In the genomic region with DNA sequence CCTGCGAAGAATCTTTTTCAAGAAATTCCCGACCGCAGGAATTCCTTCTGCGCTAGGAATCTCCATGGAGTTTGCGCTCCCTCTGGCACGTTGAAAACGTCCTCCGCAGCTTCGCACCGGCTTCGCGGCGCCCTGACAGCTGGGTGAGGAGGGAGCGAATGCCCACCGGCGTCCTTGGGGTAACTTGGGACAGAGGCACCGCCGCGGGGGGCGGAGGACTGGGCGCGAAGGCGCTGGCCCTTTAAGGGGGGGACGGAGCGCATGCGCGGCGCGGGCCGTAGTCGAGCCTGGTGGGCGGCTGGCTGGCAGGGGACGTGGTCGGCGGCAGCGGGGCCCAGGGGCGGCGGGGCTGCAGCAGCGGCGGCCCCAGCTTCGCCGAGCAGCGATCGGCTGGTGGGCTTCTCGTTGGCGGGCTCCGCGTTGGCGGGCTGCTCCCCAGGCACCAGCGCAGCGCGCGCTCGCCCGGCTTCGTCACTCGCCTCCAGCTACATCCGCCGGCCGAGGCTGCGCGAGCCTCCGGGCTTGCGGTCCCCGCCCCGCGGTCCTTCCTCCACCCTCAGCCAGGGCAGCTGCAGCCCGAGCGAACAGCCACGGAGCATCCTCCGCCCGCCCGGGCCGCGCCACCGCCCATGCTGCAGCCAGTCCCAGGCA, we compare ENCODE assay signal across 8 cellular contexts. TPM values are rescaled to one million over a fixed set of nuclear protein-coding genes. Genes with fewer than 3 reads are reported as not detected.
DNase-seq lines count a peak whose midpoint lies in the region; ATAC-seq, FAIRE-seq and TF ChIP-seq lines count a peak whose summit lies in the region.

A gene (plus strand): TSS at position 271 of the 651 bp plus-strand sequence. CDS start 1,354 bp downstream, outside the sequence.

- H3K27ac ChIP-seq in H1 (ENCODE audit: low read depth, low read length) = no peak within 1 kb of the TSS

- peaks cover 0 to 13% (median 2%) of the 10 kb centered on the region in 4 experiments; a peak in 5 of 7 replicates for H3K4me1 ChIP-seq in H1 (replicated peaks in 1 of 4; ENCODE audit: control insufficient read depth in 3 of 4, insufficient read depth in 4 of 4, low read length in 3 of 4)

- H3K4ac ChIP-seq in H1 (replicated peaks; ENCODE audit: insufficient read length, low read depth, low read length) = no peak within 1 kb of the TSS

- H4K5ac ChIP-seq in H1 (ENCODE audit: insufficient read length, low read depth, low read length) = no peak within 1 kb of the TSS

- TF ChIP-seq CTCF in H1 (IDR thresholded peaks at IDR 0.05; ENCODE audit: control extremely low read depth in 1 of 3, insufficient read depth in 1 of 3, low read depth in 1 of 3, low read length in 3 of 3) = no peak

- peaks cover 16% of the 10 kb centered on the region for H3K23me2 ChIP-seq in H1 (ENCODE audit: low read depth, low read length)

- no peak within 1 kb of the TSS for H3K14ac ChIP-seq in H1 (ENCODE audit: insufficient read length)

- H3K4me3 ChIP-seq in H1 (ENCODE audit: extremely low read depth in 1 of 4, insufficient read depth in 2 of 4, low read depth in 3 of 4, low read length in 4 of 4) = peak within 1 kb of the TSS; percentile 52 to 66 (median 59)

- 2% methylated on average over 23 of the region's 76 CpGs; no CpG with 5 or more reads in 1 of the 2 experiments for WGBS in H1 (ENCODE audit: extremely low coverage in 1 of 2, insufficient coverage in 1 of 2, insufficient read length in 1 of 2, insufficient replicate concordance in 2 of 2, low coverage in 1 of 2, low lambda C conversion rate in 2 of 2, missing lambda C conversion rate in 1 of 2), 2 experiments

- no peak within 1 kb of the TSS for H2BK120ac ChIP-seq in H1 (replicated peaks; ENCODE audit: low read depth, low read length)

- H3K27me3 ChIP-seq in H1 (replicated peaks in 1 of 4; ENCODE audit: control insufficient read depth in 3 of 4, extremely low read depth in 1 of 4, insufficient read depth in 3 of 4, low read length in 3 of 4) = peaks cover 24 to 52% (median 41%) of the 10 kb centered on the region in 4 experiments

- H4K20me1 ChIP-seq in H1 (replicated peaks in 1 of 2; ENCODE audit: control insufficient read depth in 1 of 2, insufficient read depth in 2 of 2, low read length in 2 of 2) = no peaks in the 10 kb centered on the region

- peak; percentile 24 for DNase-seq in NK-92 treated with Interleukin-12 subunit alpha and Interleukin-12 subunit beta, amount 100 ng/mL, for 24 hours (lab: John Stamatoyannopoulos, UW)
- DNase-seq in NK-92 (lab: John Stamatoyannopoulos, UW; ENCODE audit: unreplicated experiment) (no peak), NCI-H2196 treated with DMSO at 0.1 percent for 48 hours (lab: John Stamatoyannopoulos, UW; ENCODE audit: unreplicated experiment) (peak; percentile 13), H1 (ENCODE audit: low read depth in 1 of 2, low spot score in 2 of 2) (peak in 1 of 2 experiments; percentile 86), lung microvascular endothelial cell (ENCODE audit: low read depth in 2 of 2) (peak; percentile 74 to 82)
- peak; percentile 73 for DNase-seq in activated CD8-positive, alpha-beta memory T cell treated with anti-CD3 and anti-CD28 coated beads, Interleukin-2, amount 10 ng/mL, durations not matched to agents 7 days and 5 days
- DNase-seq in stimulated activated CD4-positive, alpha-beta T cell treated with anti-CD3 and anti-CD28 coated beads, TNF-alpha, amount 100 ng/mL, for 48 hours (ENCODE audit: low read depth in 3 of 3) = peak; percentile 16 to 60 (median 21)

- H3K4me3 Mint-ChIP-seq in activated CD8-positive, alpha-beta memory T cell treated with anti-CD3 and anti-CD28 coated beads, Interleukin-2, amount 10 ng/mL, durations not matched to agents 7 days and 5 days = peak within 1 kb of the TSS; percentile 66

- peak within 1 kb of the TSS; percentile 39 to 50 (median 44); a peak in 6 of 7 replicates for H3K9ac ChIP-seq in H1 (replicated peaks in 1 of 4; ENCODE audit: extremely low read depth in 1 of 4, low read depth in 3 of 4, low read length in 3 of 4)

- no peaks in the 10 kb centered on the region for H3K79me1 ChIP-seq in H1 (ENCODE audit: low read depth, low read length)

- no peaks in the 10 kb centered on the region for H3K79me2 ChIP-seq in H1 (ENCODE audit: control insufficient read depth in 1 of 2, insufficient read depth in 2 of 2, low read length in 2 of 2)

- peaks cover 7% of the 10 kb centered on the region for H3K4me1 Mint-ChIP-seq in activated CD8-positive, alpha-beta memory T cell treated with anti-CD3 and anti-CD28 coated beads, Interleukin-2, amount 10 ng/mL, durations not matched to agents 7 days and 5 days

- no peak for TF ChIP-seq POLR2A in H1 (IDR thresholded peaks at IDR 0.05; ENCODE audit: control extremely low read depth in 1 of 2, low read depth in 2 of 2, low read length in 2 of 2)

- ATAC-seq in HG02884 (IDR thresholded peaks at IDR 0.05; ENCODE audit: unreplicated experiment) = peak; percentile 90
- peak; percentile 92 for ATAC-seq in activated CD8-positive, alpha-beta memory T cell treated with anti-CD3 and anti-CD28 coated beads, Interleukin-2, amount 10 ng/mL, durations not matched to agents 7 days and 5 days

- H3K36me3 Mint-ChIP-seq in activated CD8-positive, alpha-beta memory T cell treated with anti-CD3 and anti-CD28 coated beads, Interleukin-2, amount 10 ng/mL, durations not matched to agents 7 days and 5 days = no peaks in the 10 kb centered on the region

- no peak for TF ChIP-seq RAD21 in H1 (IDR thresholded peaks at IDR 0.05 in 1 of 2, conservative IDR thresholded peaks at IDR 0.05 in 1 of 2; ENCODE audit: low read depth in 2 of 2, low read length in 2 of 2)

- no peaks in the 10 kb centered on the region for H3K9me3 ChIP-seq in H1 (ENCODE audit: insufficient read depth in 2 of 2, low read depth in 1 of 2, low read length in 1 of 2)

- peak within 1 kb of the TSS; percentile 96 for H2AFZ ChIP-seq in H1 (ENCODE audit: low read length)

- no peak within 1 kb of the TSS for H2AK5ac ChIP-seq in H1 (ENCODE audit: low read depth, low read length)

- peak within 1 kb of the TSS; percentile 81; the same call in 1 of the 2 replicates for H2BK15ac ChIP-seq in H1 (ENCODE audit: low read length)

- H4K8ac ChIP-seq in H1 (ENCODE audit: extremely low read depth, insufficient read depth, low read length) = peak within 1 kb of the TSS; percentile 77

- CTCF ChIA-PET in activated CD8-positive, alpha-beta memory T cell treated with anti-CD3 and anti-CD28 coated beads, Interleukin-2, amount 10 ng/mL, durations not matched to agents 7 days and 5 days (lab: Charles Lee) = interaction anchor here (1.0 to 1.3 kb wide), 3 partner anchors 21 to 52 kb away, joined by 3 to 5 read pairs (median 4); no protein-coding TSS in a partner anchor
- CTCF ChIA-PET in H1 (lab: Charles Lee; ENCODE audit: partially characterized antibody) = interaction anchor here (7.5 to 10.1 kb wide), 2 partner anchors 22 to 52 kb away, joined by 48 to 70 read pairs; no protein-coding TSS in a partner anchor

- no peaks in the 10 kb centered on the region for H3K36me3 ChIP-seq in H1 (ENCODE audit: control insufficient read depth in 2 of 4, insufficient read depth in 4 of 4, low read length in 3 of 4)

- H3K9me3 Mint-ChIP-seq in activated CD8-positive, alpha-beta memory T cell treated with anti-CD3 and anti-CD28 coated beads, Interleukin-2, amount 10 ng/mL, durations not matched to agents 7 days and 5 days (ENCODE audit: low read depth) = no peaks in the 10 kb centered on the region

- no peak within 1 kb of the TSS for H2BK20ac ChIP-seq in H1 (ENCODE audit: low read length)

- H3K27ac Mint-ChIP-seq in activated CD8-positive, alpha-beta memory T cell treated with anti-CD3 and anti-CD28 coated beads, Interleukin-2, amount 10 ng/mL, durations not matched to agents 7 days and 5 days = no peak within 1 kb of the TSS

- peak within 1 kb of the TSS; percentile 49 for H3K56ac ChIP-seq in H1 (replicated peaks; ENCODE audit: insufficient read length, low read depth, low read length)

- H2BK12ac ChIP-seq in H1 (ENCODE audit: low read depth, low read length) = peak within 1 kb of the TSS; percentile 39; the same call in 1 of the 2 replicates

- peaks cover 53% of the 10 kb centered on the region for H3K27me3 Mint-ChIP-seq in activated CD8-positive, alpha-beta memory T cell treated with anti-CD3 and anti-CD28 coated beads, Interleukin-2, amount 10 ng/mL, durations not matched to agents 7 days and 5 days

- no peak for FAIRE-seq in H1 (lab: Jason Lieb, UNC)

- peak within 1 kb of the TSS; percentile 24; the same call in 1 of the 2 replicates for H2BK5ac ChIP-seq in H1 (ENCODE audit: low read depth, low read length)

- H4K91ac ChIP-seq in H1 (replicated peaks; ENCODE audit: insufficient read length, low read length) = no peak within 1 kb of the TSS

- POLR2A ChIA-PET in H1 (lab: Charles Lee; ENCODE audit: partially characterized antibody) = interaction anchor here (0.8 to 2.4 kb wide), 6 partner anchors 8 to 45 kb away, joined by 3 to 8 read pairs (median 4); no protein-coding TSS in a partner anchor

- H3K4me2 ChIP-seq in H1 (ENCODE audit: insufficient read depth in 1 of 2, low read depth in 2 of 2, low read length in 2 of 2) = peak within 1 kb of the TSS; percentile 82 to 98

- no peak for TF ChIP-seq EP300 in H1 (IDR thresholded peaks at IDR 0.05; ENCODE audit: borderline replicate concordance in 1 of 2, low read depth in 2 of 2, low read length in 2 of 2)

- no peak within 1 kb of the TSS for H3K23ac ChIP-seq in H1 (ENCODE audit: insufficient read length)

- H3K18ac ChIP-seq in H1 (ENCODE audit: extremely low read depth, low read length) = peak within 1 kb of the TSS; percentile 87

TF ChIP-seq in H1, 55 proteins besides CTCF, POLR2A, EP300 and RAD21 (continues in another document):
- TF ChIP-seq ASH2L (IDR thresholded peaks at IDR 0.05; ENCODE audit: low read length) (peak; percentile 52), BRCA1 (IDR thresholded peaks at IDR 0.05; ENCODE audit: low read depth, low read length) (no peak), ZNF274 (IDR thresholded peaks at IDR 0.05; ENCODE audit: borderline replicate concordance, extremely low read depth, low read length) (no peak), SP2 (IDR thresholded peaks at IDR 0.05; ENCODE audit: low read length) (no peak), HDAC2 (IDR thresholded peaks at IDR 0.05; ENCODE audit: borderline replicate concordance in 1 of 2, low read depth in 2 of 2, low read length in 2 of 2) (no peak)

RNA-seq across cellular contexts. Expression of the gene that starts here (rescaled TPM):
- total RNA-seq in activated CD8-positive, alpha-beta memory T cell treated with anti-CD3 and anti-CD28 coated beads, Interleukin-2, amount 10 ng/mL, durations not matched to agents 7 days and 5 days = 1 to 10 TPM; 3.3 to 8.1 TPM
- total RNA-seq in H1 (2021; fragmentation: NEBNext Ultra II Directional; extraction: Animal tissue kit (Norgen Biotek cat#: 25700)) = 6.4 and 7.7 TPM in 2 replicates
- 3.1 and 4.9 TPM in 2 replicates for polyA plus RNA-seq in H1 (2011; rRNA removed)
- 5.1 TPM for polyA plus RNA-seq in H1 (2011; cell fraction: cytosol; rRNA removed)
- polyA plus RNA-seq in H1 (2011; cell fraction: nucleus; rRNA removed) = 17.4 TPM
- 5.7 to 7.5 TPM (median 6.7 TPM) in 4 replicates for polyA plus RNA-seq in H1 (2012, experiment 1 of 2)
- polyA plus RNA-seq in H1 (2012, experiment 2 of 2) = 4.3 TPM
- polyA plus RNA-seq in H1 (2013, experiment 1 of 2) = 3.2 TPM
- polyA plus RNA-seq in H1 (2013, experiment 2 of 2) = 3.5 TPM
- 4.3 and 4.5 TPM in 2 replicates for polyA minus RNA-seq in H1 (2011; rRNA and poly(A)+ RNA removed)
- 2.3 TPM for polyA minus RNA-seq in H1 (2011; cell fraction: cytosol; rRNA and poly(A)+ RNA removed)
- polyA minus RNA-seq in H1 (2011; cell fraction: nucleus; rRNA and poly(A)+ RNA removed) = 5.6 TPM
- total RNA-seq in lung microvascular endothelial cell = 11.6 and 15.3 TPM in 2 replicates
